1 cellular context compared by ENCODE assay signal in the genomic region with DNA sequence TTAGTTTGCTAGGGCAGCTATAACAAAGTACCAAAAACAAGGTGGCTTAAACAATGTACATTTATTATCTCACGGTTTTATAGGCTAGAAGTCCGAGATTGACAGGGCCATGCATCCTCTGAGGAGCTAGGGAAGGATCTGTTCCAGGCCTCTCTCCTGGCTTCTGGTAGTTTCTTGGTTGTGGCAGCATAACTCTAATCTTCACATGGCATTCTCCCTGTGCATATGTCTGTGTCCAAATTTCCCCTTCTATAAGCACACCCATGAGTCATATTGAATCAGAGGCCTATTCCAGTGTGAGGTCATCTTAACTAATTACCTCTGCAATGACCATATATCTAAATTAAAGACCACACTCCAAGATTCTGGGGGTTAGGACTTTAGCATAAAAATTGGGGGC.
TF ChIP-seq lines count a peak whose summit lies in the region.

No MANE protein-coding gene starts in this region.

TF ChIP-seq in endothelial cell of umbilical vein, 7 proteins besides CTCF, POLR2A, EP300 and RAD21:
- TF ChIP-seq JUN (IDR thresholded peaks at IDR 0.05; ENCODE audit: borderline replicate concordance, insufficient read depth, insufficient read length, low read depth): peak; percentile 47
- TF ChIP-seq GATA2 (IDR thresholded peaks at IDR 0.05; ENCODE audit: insufficient read depth, insufficient read length, low read depth, low read length): no peak
- TF ChIP-seq FOS (IDR thresholded peaks at IDR 0.05; ENCODE audit: borderline replicate concordance, insufficient read depth, low read length): peak; percentile 80
TF ChIP-seq in endothelial cell of umbilical vein: peak in this region for 2.
